24 cellular contexts compared by ENCODE assay signal in the genomic region with DNA sequence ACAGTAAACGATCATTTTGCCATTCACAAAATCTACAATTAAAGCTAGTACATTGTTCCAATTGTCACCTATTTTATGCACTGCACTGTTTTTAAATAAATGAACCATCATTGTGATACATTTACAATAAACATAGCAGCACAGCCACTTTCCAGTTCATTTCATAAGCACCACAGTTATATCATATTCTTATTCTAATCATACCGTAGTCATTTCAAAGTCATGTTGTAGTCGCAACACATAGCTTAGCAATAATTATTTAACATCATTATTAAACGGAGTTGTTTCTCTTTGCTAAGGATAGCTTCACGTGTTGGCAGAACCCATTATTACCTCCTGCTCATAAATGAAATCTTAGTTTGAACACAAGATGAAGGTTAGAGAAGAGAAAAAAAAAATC. TPM values are rescaled to one million over a fixed set of nuclear protein-coding genes. Genes with fewer than 3 reads are reported as not detected.
DNase-seq lines count a peak whose midpoint lies in the region; ATAC-seq, FAIRE-seq and TF ChIP-seq lines count a peak whose summit lies in the region.
"Had no signal": no experiment of that assay in that cellular context is flagged by ENCODE, and none has a peak within 500 bp of the region (broad histone marks: within the 10 kb centered on the region; RNA-seq: fewer than 3 reads in every experiment).

No MANE protein-coding gene starts in this region.

- no peaks in the 10 kb centered on the region for H3K79me2 ChIP-seq in mammary epithelial cell (ENCODE audit: insufficient read depth, low read length)
- H3K79me2 ChIP-seq: parathyroid adenoma had no signal

- BruUV-seq in MCF 10A (replicated peaks; lab: Mats Ljungman, UMichigan), result no TSS peak
- no TSS peak for BruUV-seq in mammary epithelial cell (replicated peaks; lab: Mats Ljungman, UMichigan)

- H3K4me2 ChIP-seq in mammary epithelial cell (ENCODE audit: insufficient read depth, low read depth, low read length), result no peak overlapping the region

- H3K27me3 ChIP-seq in mammary epithelial cell (ENCODE audit: insufficient read depth, low read length) (peaks cover 4% of the 10 kb centered on the region), adipocyte (replicated peaks; ENCODE audit: control insufficient read depth, insufficient read depth, low read length) (no peaks in the 10 kb centered on the region), skeletal muscle tissue (ENCODE audit: control insufficient read depth in 3 of 3, insufficient read depth in 3 of 3, low read length in 3 of 3) (no peaks in the 10 kb centered on the region), endodermal cell (ENCODE audit: control insufficient read depth, insufficient read depth, low read length, poor library complexity, severe bottlenecking) (peaks cover 25% of the 10 kb centered on the region)
- H3K27me3 ChIP-seq: BLaER1 had no signal

- in situ Hi-C loops in mammary epithelial cell (cut with MboI; ENCODE audit: low sequenced_read_pairs in 2 of 2), result loop anchor here in 1 of 2 donors (25.0 kb wide), 2 partner anchors 545 to 1570 kb away; no protein-coding TSS in a partner anchor

- FAIRE-seq in kidney (lab: Jason Lieb, UNC), result no peak
- FAIRE-seq: A204.1, urothelium cell line had no signal

- H3K4me1 ChIP-seq in mammary epithelial cell (ENCODE audit: insufficient read depth, low read length) (peaks cover 8% of the 10 kb centered on the region), adipocyte (ENCODE audit: control insufficient read depth, insufficient read depth, low read length) (peaks cover 15% of the 10 kb centered on the region), kidney (ENCODE audit: control insufficient read depth in 1 of 2, insufficient read depth in 1 of 2, low read depth in 1 of 2, low read length in 2 of 2) (peaks cover 5% of the 10 kb centered on the region in 2 donors), skeletal muscle tissue (ENCODE audit: control insufficient read depth in 3 of 3, insufficient read depth in 3 of 3, low read length in 3 of 3) (peaks cover 3 to 15% (median 11%) of the 10 kb centered on the region in 3 donors), endodermal cell (ENCODE audit: control insufficient read depth, insufficient read depth, low read length) (peaks cover 8% of the 10 kb centered on the region)
- H3K4me1 ChIP-seq: parathyroid adenoma had no signal

- ATAC-seq in GM19328 (IDR thresholded peaks at IDR 0.05; ENCODE audit: unreplicated experiment), result no peak
- no peak for ATAC-seq in GM21717 (IDR thresholded peaks at IDR 0.05; ENCODE audit: unreplicated experiment)
- ATAC-seq: activated T-cell treated with anti-CD3 and anti-CD28 coated beads, Interleukin-2, amount 50 U/mL, for 72 hours; naive thymus-derived CD4-positive, alpha-beta T cell had no signal

- no peaks in the 10 kb centered on the region for H3K9me3 ChIP-seq in mammary epithelial cell (replicated peaks; ENCODE audit: insufficient read depth, low read length)
- H3K9me3 ChIP-seq in adipocyte (ENCODE audit: control insufficient read depth, low read length), result no peaks in the 10 kb centered on the region
- H3K9me3 ChIP-seq in kidney (ENCODE audit: control insufficient read depth in 1 of 2, low read length in 2 of 2), result no peaks in the 10 kb centered on the region
- H3K9me3 ChIP-seq in skeletal muscle tissue (ENCODE audit: control insufficient read depth in 3 of 3, low read length in 3 of 3), result no peaks in the 10 kb centered on the region
- no peaks in the 10 kb centered on the region for H3K9me3 ChIP-seq in endodermal cell (ENCODE audit: control insufficient read depth, low read length)
- H3K9me3 ChIP-seq: BLaER1, stomach had no signal

- dilution Hi-C loops in mammary epithelial cell (cut with HindIII; ENCODE audit: low sequenced_read_pairs), result no loop called here

- H3K27ac Mint-ChIP-seq in MCF 10A (ENCODE audit: low read depth, unreplicated experiment), result no peak overlapping the region
- no peak overlapping the region for H3K27ac Mint-ChIP-seq in endodermal cell
- H3K27ac Mint-ChIP-seq: activated T-cell treated with anti-CD3 and anti-CD28 coated beads, Interleukin-2, amount 50 U/mL, for 72 hours; H9 had no signal

- no peak overlapping the region for H3K9ac ChIP-seq in mammary epithelial cell (ENCODE audit: insufficient read depth, low read length)
- peak overlapping the region; percentile 46 for H3K9ac ChIP-seq in adipocyte (ENCODE audit: low read length)
- peak overlapping the region in 1 of 2 donors; percentile 41 for H3K9ac ChIP-seq in kidney (ENCODE audit: low read length in 2 of 2)
- peak overlapping the region in 1 of 3 donors; percentile 35 for H3K9ac ChIP-seq in skeletal muscle tissue (ENCODE audit: low read depth in 1 of 3, low read length in 3 of 3)
- H3K9ac ChIP-seq in endodermal cell (ENCODE audit: extremely low read depth, low read length, poor library complexity, severe bottlenecking), result no peak overlapping the region
- H3K9ac ChIP-seq: BLaER1, parathyroid adenoma had no signal

- peaks cover 7% of the 10 kb centered on the region for H3K36me3 Mint-ChIP-seq in MCF 10A (ENCODE audit: insufficient read depth, unreplicated experiment)
- H3K36me3 Mint-ChIP-seq in endodermal cell (ENCODE audit: low read depth), result no peaks in the 10 kb centered on the region
- H3K36me3 Mint-ChIP-seq: naive thymus-derived CD4-positive, alpha-beta T cell had no signal

- H3K4me1 Mint-ChIP-seq in MCF 10A (ENCODE audit: insufficient read depth, unreplicated experiment) (peaks cover 11% of the 10 kb centered on the region), endodermal cell (peaks cover 34% of the 10 kb centered on the region)

- CTCF ChIA-PET in MCF 10A (lab: Yijun Ruan, JAX), result interaction anchor here (0.6 to 2.2 kb wide), 7 partner anchors 8 to 1314 kb away, joined by 3 to 6 read pairs (median 4); no protein-coding TSS in a partner anchor
- CTCF ChIA-PET in mammary epithelial cell (lab: Charles Lee; ENCODE audit: low non-redundant PET), result no interaction called here

- DNase-seq in MCF 10A (ENCODE audit: unreplicated experiment) (no peak), mammary epithelial cell (no peak), adipocyte (ENCODE audit: low read depth) (no peak), kidney (no peak), endodermal cell (no peak)
- DNase-seq: activated naive CD4-positive, alpha-beta T cell treated with anti-CD3 and anti-CD28 coated beads, Interleukin-2, amount 50 U/mL, for 16 hours; activated T-cell treated with anti-CD3 and anti-CD28 coated beads, Interleukin-2, amount 50 U/mL, for 72 hours; effector memory CD4-positive, alpha-beta T cell; H9; islet precursor cell; mesendoderm; naive thymus-derived CD4-positive, alpha-beta T cell; NCI-H2107; RPMI8226; stimulated activated CD4-positive, alpha-beta T cell treated with anti-CD3 and anti-CD28 coated beads, Interleukin-4, amount 100 ng/mL, for 1 hour; stomach had no signal

- no peaks in the 10 kb centered on the region for H3K36me3 ChIP-seq in mammary epithelial cell (ENCODE audit: insufficient read depth, low read length)
- no peaks in the 10 kb centered on the region for H3K36me3 ChIP-seq in adipocyte (ENCODE audit: control insufficient read depth, insufficient read depth, low read length, severe bottlenecking)
- H3K36me3 ChIP-seq in kidney (ENCODE audit: control insufficient read depth in 1 of 2, insufficient read depth in 2 of 2, low read length in 2 of 2), result no peaks in the 10 kb centered on the region
- no peaks in the 10 kb centered on the region for H3K36me3 ChIP-seq in skeletal muscle tissue (ENCODE audit: control insufficient read depth in 3 of 3, insufficient read depth in 3 of 3, low read length in 3 of 3)
- H3K36me3 ChIP-seq in endodermal cell (ENCODE audit: control insufficient read depth, insufficient read depth, low read length), result no peaks in the 10 kb centered on the region
- H3K36me3 ChIP-seq: BLaER1, stomach had no signal

- no peaks in the 10 kb centered on the region for H4K20me1 ChIP-seq in mammary epithelial cell (ENCODE audit: insufficient read depth, low read length)

- intact Hi-C loops in MCF 10A (cut with micrococcal nuclease), result loop anchor here (5.0 kb wide), 1 partner anchor 175 kb away; no protein-coding TSS in a partner anchor
- intact Hi-C loops in mammary epithelial cell (cut with micrococcal nuclease), result loop anchor here (10.0 kb wide), 2 partner anchors 112 to 182 kb away; no protein-coding TSS in a partner anchor
- intact Hi-C loops in kidney (cut with DNase I), result no loop called here

- 98% methylated on average over 5 of the region's 5 CpGs for WGBS in mammary epithelial cell (ENCODE audit: low coverage, missing lambda C conversion rate)
- WGBS in endodermal cell (ENCODE audit: insufficient coverage in 1 of 2, insufficient read length in 1 of 2), 2 experiments, result 94 to 100% methylated on average over 2 to 4 of the region's 5 CpGs

- POLR2A ChIA-PET in MCF 10A (lab: Yijun Ruan, JAX), result interaction anchor here (0.5 to 1.1 kb wide), 3 partner anchors 8 to 1050 kb away, joined by 3 read pairs; no protein-coding TSS in a partner anchor

- no peak overlapping the region for H3K27ac ChIP-seq in mammary epithelial cell (ENCODE audit: insufficient read depth, low read depth, low read length)
- H3K27ac ChIP-seq in kidney (ENCODE audit: low read depth in 2 of 2, low read length in 2 of 2), result peak overlapping the region; percentile 5 to 19
- peak overlapping the region; percentile 66 for H3K27ac ChIP-seq in skeletal muscle tissue (ENCODE audit: low read depth, low read length)
- H3K27ac ChIP-seq in endodermal cell (ENCODE audit: low read depth, low read length), result no peak overlapping the region
- H3K27ac ChIP-seq: BLaER1 had no signal

- H3K9me3 Mint-ChIP-seq in MCF 10A (ENCODE audit: unreplicated experiment) (no peaks in the 10 kb centered on the region), endodermal cell (no peaks in the 10 kb centered on the region)
- H3K9me3 Mint-ChIP-seq: activated T-cell treated with anti-CD3 and anti-CD28 coated beads, Interleukin-2, amount 50 U/mL, for 72 hours; H9; naive thymus-derived CD4-positive, alpha-beta T cell had no signal

- H3K4me3 ChIP-seq in mammary epithelial cell (replicated peaks in 1 of 3; ENCODE audit: insufficient read depth in 1 of 3, low read depth in 2 of 3, low read length in 3 of 3) (no peak overlapping the region), adipocyte (ENCODE audit: low read length) (no peak overlapping the region), kidney (ENCODE audit: low read length in 2 of 2) (peak overlapping the region in 1 of 2 donors; percentile 17), skeletal muscle tissue (ENCODE audit: low read length in 3 of 3) (peak overlapping the region in 1 of 3 donors; percentile 32), endodermal cell (ENCODE audit: low read length) (no peak overlapping the region)
- H3K4me3 ChIP-seq: BLaER1 had no signal

- H3K4me3 Mint-ChIP-seq in MCF 10A (ENCODE audit: unreplicated experiment), result peak overlapping the region; percentile 19
- no peak overlapping the region for H3K4me3 Mint-ChIP-seq in endodermal cell
- H3K4me3 Mint-ChIP-seq: activated T-cell treated with anti-CD3 and anti-CD28 coated beads, Interleukin-2, amount 50 U/mL, for 72 hours; H9 had no signal

- no peak for TF ChIP-seq CTCF in MCF 10A (IDR thresholded peaks at IDR 0.05; ENCODE audit: unreplicated experiment)
- no peak for TF ChIP-seq CTCF in mammary epithelial cell (conservative IDR thresholded peaks at IDR 0.05 in 1 of 2, IDR thresholded peaks at IDR 0.05 in 1 of 2; ENCODE audit: extremely low read depth in 1 of 2, insufficient read depth in 1 of 2, low read depth in 1 of 2, low read length in 2 of 2)
- no peak for TF ChIP-seq CTCF in kidney (IDR thresholded peaks at IDR 0.05; ENCODE audit: borderline replicate concordance, extremely low read depth, insufficient read depth)
- no peak for TF ChIP-seq CTCF in endodermal cell (conservative IDR thresholded peaks at IDR 0.05)

- H2AFZ ChIP-seq in mammary epithelial cell (ENCODE audit: low read depth, low read length), result no peak overlapping the region
- H2AFZ ChIP-seq: parathyroid adenoma had no signal

- no peaks in the 10 kb centered on the region for H3K27me3 Mint-ChIP-seq in MCF 10A (ENCODE audit: insufficient read depth, unreplicated experiment)
- H3K27me3 Mint-ChIP-seq in endodermal cell (ENCODE audit: insufficient read depth), result peaks cover 5% of the 10 kb centered on the region

RNA-seq across cellular contexts. Expression of gene PCDH9, which starts 2.2 kb away (rescaled TPM):
- total RNA-seq in MCF 10A (2022) (7.2 and 10.1 TPM in 2 replicates), mammary epithelial cell (1 to 10 TPM in 1 of 2 donors, under 1 TPM in 1; 0.28 to 3.0 TPM), kidney (9.5 TPM), skeletal muscle tissue (6.8 TPM), endodermal cell (1 to 10 TPM in 1 of 2 donors, under 1 TPM in 1; 0.95 to 1.8 TPM)
- polyA plus RNA-seq in mammary epithelial cell (0.26 TPM), kidney (ENCODE audit: insufficient read depth, low read depth, low replicate concordance) (1.6 TPM)
- polyA minus RNA-seq in mammary epithelial cell, result 3.3 TPM
- 4.3 TPM for polyA plus RNA-seq in endodermal cell (2013, experiment 1 of 2)
- polyA plus RNA-seq in endodermal cell (2013, experiment 2 of 2), result 3.9 TPM
- total RNA-seq: HT-29 had no signal

Comparison
In these comparisons a context has a peak if more than half of its experiments do, and no peak if none do; other contexts are left out.
1. H3K27ac ChIP-seq: peak in kidney (2 of 2) and skeletal muscle tissue (single experiment); none in mammary epithelial cell (single experiment) and endodermal cell (single experiment).